9 cellular contexts compared by ENCODE assay signal in genomic region chr3:26628915-26629314, GRCh38. TPM values are rescaled to one million over a fixed set of nuclear protein-coding genes. Genes with fewer than 3 reads are reported as not detected.
"Had no signal": no experiment of that assay in that cellular context is flagged by ENCODE, and none has a peak within 500 bp of the region (broad histone marks: within the 10 kb centered on the region; RNA-seq: fewer than 3 reads in every experiment).

No MANE protein-coding gene starts in this region.

- H3K4me3 Mint-ChIP-seq: HFFc6, IgD-negative memory B cell had no signal

- DNase-seq: GM23248, GOT3, HFFc6 had no signal

- H3K4me3 ChIP-seq: GM23248, HAP-1 had no signal

- FAIRE-seq: HTR-8/SVneo had no signal

- H3K9ac ChIP-seq: GM23248 had no signal

- H3K9me3 ChIP-seq: HAP-1 had no signal

- H3K4me1 Mint-ChIP-seq: IgD-negative memory B cell had no signal

- H3K4me1 ChIP-seq: HAP-1 had no signal

- H3K36me3 ChIP-seq: HAP-1 had no signal

- H2AFZ ChIP-seq: GM23248 had no signal

- H3K27ac ChIP-seq: GM23248 had no signal

- ATAC-seq: HCT116 had no signal

- H3K27ac Mint-ChIP-seq: HFFc6, IgD-negative memory B cell had no signal

RNA-seq across cellular contexts. Expression of gene LRRC3B, which starts 6.3 kb away (rescaled TPM):
- total RNA-seq: GM23248, H4, HFFc6, HT-29 had no signal
- polyA plus RNA-seq: GM23248, IgD-negative memory B cell had no signal
